10 cellular contexts compared by ENCODE assay signal in the genomic region with DNA sequence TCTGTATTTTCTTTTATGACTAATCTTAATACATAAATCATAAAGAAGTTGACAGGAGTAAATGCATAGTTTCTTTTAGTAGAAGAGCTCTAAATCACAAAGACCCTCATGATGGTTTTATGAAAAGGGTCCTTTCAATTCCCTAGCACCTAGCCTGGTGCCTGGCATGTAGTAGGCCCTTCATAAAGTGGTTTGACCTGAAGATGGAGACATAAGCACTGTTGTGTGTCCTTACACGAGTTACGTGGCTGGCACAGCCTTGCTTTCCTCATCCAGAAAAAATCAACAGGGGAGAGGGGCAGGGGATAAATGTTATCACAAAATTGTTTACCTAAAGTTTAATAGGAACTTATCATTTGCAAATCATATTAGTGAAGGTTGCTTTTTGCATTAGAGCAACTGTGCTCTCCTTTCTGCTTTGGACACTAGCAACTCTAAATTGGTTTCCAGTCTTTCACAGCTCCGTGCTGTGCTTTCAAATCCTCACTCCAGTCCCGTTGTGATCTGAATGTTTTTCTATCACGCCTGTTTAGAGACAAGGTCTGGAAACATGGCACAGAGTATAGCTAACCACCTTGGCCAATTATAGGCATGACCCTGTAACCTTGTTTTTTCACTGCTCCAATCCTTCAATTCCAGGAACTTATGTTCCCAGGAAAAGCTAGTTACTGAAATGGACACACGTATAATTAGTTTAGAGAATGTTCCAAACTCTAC. TPM values are rescaled to one million over a fixed set of nuclear protein-coding genes. Genes with fewer than 3 reads are reported as not detected.
DNase-seq lines count a peak whose midpoint lies in the region; ATAC-seq and TF ChIP-seq lines count a peak whose summit lies in the region.
"Had no signal": no experiment of that assay in that cellular context is flagged by ENCODE, and none has a peak within 500 bp of the region (broad histone marks: within the 10 kb centered on the region; RNA-seq: fewer than 3 reads in every experiment).

No MANE protein-coding gene starts in this region.

- peaks cover 32% of the 10 kb centered on the region; the same call in 1 of the 2 replicates for H3K79me2 ChIP-seq in GM23338 (replicated peaks; ENCODE audit: insufficient read depth)

- 48 to 52% methylated on average over 5 to 6 of the region's 6 CpGs for WGBS in gastroesophageal sphincter (ENCODE audit: low coverage in 1 of 2), 2 donors

- H3K9me3 Mint-ChIP-seq in GM23338 (no peaks in the 10 kb centered on the region), osteocyte (ENCODE audit: unreplicated experiment) (no peaks in the 10 kb centered on the region)
- H3K9me3 Mint-ChIP-seq: stimulated activated naive CD8-positive, alpha-beta T cell treated with anti-CD3 and anti-CD28 coated beads, Interleukin-15, Interleukin-2, amounts not matched to agents 100 ng/mL and 50 ng/mL, for 24 hours had no signal

- H3K27ac ChIP-seq in GM23338 (ENCODE audit: low read depth) (no peak overlapping the region), gastroesophageal sphincter (peak overlapping the region in 1 of 4 donors; percentile 55)

- H3K4me3 ChIP-seq in GM23338: no peak overlapping the region
- H3K4me3 ChIP-seq in gastroesophageal sphincter: peak overlapping the region; percentile 14 to 21

- H3F3A ChIP-seq in GM23338 (replicated peaks; ENCODE audit: low read depth): no peaks in the 10 kb centered on the region

- no peak for TF ChIP-seq POLR2A in gastroesophageal sphincter (IDR thresholded peaks at IDR 0.05)

- H3K4me3 Mint-ChIP-seq in GM23338: no peak overlapping the region
- no peak overlapping the region for H3K4me3 Mint-ChIP-seq in osteocyte (ENCODE audit: unreplicated experiment)
- H3K4me3 Mint-ChIP-seq: stimulated activated naive CD8-positive, alpha-beta T cell treated with anti-CD3 and anti-CD28 coated beads, Interleukin-15, Interleukin-2, amounts not matched to agents 100 ng/mL and 50 ng/mL, for 24 hours had no signal

- no peaks in the 10 kb centered on the region for H3K9me2 ChIP-seq in GM23338 (ENCODE audit: insufficient read depth)

- no peak for TF ChIP-seq EP300 in gastroesophageal sphincter (IDR thresholded peaks at IDR 0.05)

- H2AFZ ChIP-seq in GM23338: no peak overlapping the region

- DNase-seq in GM23338 (ENCODE audit: low spot score): peak; percentile 37
- DNase-seq in SK-MEL-5 (ENCODE audit: low read depth, low spot score): peak; percentile 62
- DNase-seq in osteocyte (ENCODE audit: extremely low spot score, unreplicated experiment): no peak
- DNase-seq in middle frontal gyrus (ENCODE audit: extremely low spot score, low spot score): no peak
- DNase-seq in KG1 (lab: John Stamatoyannopoulos, UW): no peak
- DNase-seq: MV-4-11 had no signal

- H3K27me3 ChIP-seq in GM23338 (ENCODE audit: insufficient read depth): no peaks in the 10 kb centered on the region
- no peaks in the 10 kb centered on the region for H3K27me3 ChIP-seq in gastroesophageal sphincter

- H4K20me1 ChIP-seq in GM23338 (replicated peaks; ENCODE audit: insufficient read depth): no peaks in the 10 kb centered on the region

- H3K36me3 ChIP-seq in GM23338 (ENCODE audit: insufficient read depth): no peaks in the 10 kb centered on the region
- no peaks in the 10 kb centered on the region for H3K36me3 ChIP-seq in gastroesophageal sphincter

- H3K27ac Mint-ChIP-seq in GM23338 (no peak overlapping the region), osteocyte (ENCODE audit: unreplicated experiment) (no peak overlapping the region)
- H3K27ac Mint-ChIP-seq: stimulated activated naive CD8-positive, alpha-beta T cell treated with anti-CD3 and anti-CD28 coated beads, Interleukin-15, Interleukin-2, amounts not matched to agents 100 ng/mL and 50 ng/mL, for 24 hours had no signal

- no peaks in the 10 kb centered on the region for H3K4me1 ChIP-seq in GM23338 (ENCODE audit: insufficient read depth)
- peaks cover 0 to 39% (median 0%) of the 10 kb centered on the region in 3 donors for H3K4me1 ChIP-seq in gastroesophageal sphincter

- TF ChIP-seq CTCF in GM23338 (conservative IDR thresholded peaks at IDR 0.05; ENCODE audit: low read depth in 2 of 2): peak; percentile 43 to 68
- TF ChIP-seq CTCF in gastroesophageal sphincter (IDR thresholded peaks at IDR 0.05): peak in 3 of 4 experiments; percentile 17 to 48 (median 27)
- peak; percentile 26 for TF ChIP-seq CTCF in osteocyte (IDR thresholded peaks at IDR 0.05)

- no peaks in the 10 kb centered on the region for H3K9me3 ChIP-seq in gastroesophageal sphincter

- H3K4me2 ChIP-seq in GM23338: no peak overlapping the region

- no peaks in the 10 kb centered on the region for H3K27me3 Mint-ChIP-seq in GM23338 (ENCODE audit: insufficient read depth, low read depth, poor library complexity)
- H3K27me3 Mint-ChIP-seq in osteocyte (ENCODE audit: unreplicated experiment): no peaks in the 10 kb centered on the region
- H3K27me3 Mint-ChIP-seq: stimulated activated naive CD8-positive, alpha-beta T cell treated with anti-CD3 and anti-CD28 coated beads, Interleukin-15, Interleukin-2, amounts not matched to agents 100 ng/mL and 50 ng/mL, for 24 hours had no signal

- H3K36me3 Mint-ChIP-seq in GM23338 (ENCODE audit: low read depth) (no peaks in the 10 kb centered on the region), osteocyte (ENCODE audit: unreplicated experiment) (no peaks in the 10 kb centered on the region)

- in situ Hi-C loops in SK-MEL-5 (cut with HindIII; ENCODE audit: low pct_unique_long_range_greater_than_20kb, low sequenced_read_pairs): no loop called here

- ATAC-seq in GM23338: peak; percentile 67
- ATAC-seq in gastroesophageal sphincter: peak; percentile 46
- no peak for ATAC-seq in GM19035 (IDR thresholded peaks at IDR 0.05; ENCODE audit: unreplicated experiment)
- no peak for ATAC-seq in HG03159 (IDR thresholded peaks at IDR 0.05; ENCODE audit: unreplicated experiment)

- H3K4me1 Mint-ChIP-seq in GM23338 (peaks cover 8% of the 10 kb centered on the region), osteocyte (ENCODE audit: unreplicated experiment) (no peaks in the 10 kb centered on the region)

TF ChIP-seq in GM23338, 12 proteins besides CTCF, POLR2A, EP300 and RAD21:
- TF ChIP-seq STAT1 (IDR thresholded peaks at IDR 0.05; ENCODE audit: unreplicated experiment) (no peak), JUNB (IDR thresholded peaks at IDR 0.05; ENCODE audit: unreplicated experiment) (no peak)

RNA-seq across cellular contexts. Expression of a gene that starts 55.7 kb away (rescaled TPM):
- 34.5 and 54.0 TPM in 2 replicates for total RNA-seq in GM23338 (2014; rRNA removed; shearing (Covaris generic))
- polyA plus RNA-seq in GM23338 (2016; fragmentation: Nextera tagmentation; extraction: Ambion mirVana): 12.1 and 13.0 TPM in 2 replicates
- total RNA-seq in SK-MEL-5 (2014; rRNA removed; shearing (Covaris generic)): 14.9 and 15.2 TPM in 2 replicates
- 13.5 and 17.8 TPM in 2 replicates for polyA plus RNA-seq in SK-MEL-5 (2015; cell fraction: cytosol; rRNA removed)
- 7.0 and 7.8 TPM in 2 replicates for polyA plus RNA-seq in SK-MEL-5 (2015; cell fraction: nucleus; rRNA removed)
- 10 to 100 TPM; 10.6 to 24.0 (median 18.9) TPM for total RNA-seq in gastroesophageal sphincter
- 16.0 and 16.6 TPM in 2 replicates for total RNA-seq in osteocyte

Comparison
In these comparisons a context has a peak if more than half of its experiments do, and no peak if none do; other contexts are left out.
1. ATAC-seq: peak in GM23338 (single experiment) and gastroesophageal sphincter (single experiment); none in GM19035 (single experiment) and HG03159 (single experiment).
2. DNase-seq: peak in GM23338 (single experiment) and SK-MEL-5 (single experiment); none in osteocyte (single experiment), middle frontal gyrus (single experiment) and KG1 (single experiment).
3. Peak in every context shown above with its lines, with median percentiles within 50 percentile points of each other: CTCF ChIP-seq.